In genomic region chr3:160010578-160010977, GRCh38 we compare ENCODE assay signal across 12 cellular contexts. TPM values are rescaled to one million over a fixed set of nuclear protein-coding genes. Genes with fewer than 3 reads are reported as not detected.
DNase-seq lines count a peak whose midpoint lies in the region; ATAC-seq lines count a peak whose summit lies in the region.
"Had no signal": no experiment of that assay in that cellular context is flagged by ENCODE, and none has a peak within 500 bp of the region (broad histone marks: within the 10 kb centered on the region; RNA-seq: fewer than 3 reads in every experiment).

No MANE protein-coding gene starts in this region.

- ATAC-seq in HG02571 (IDR thresholded peaks at IDR 0.05; ENCODE audit: unreplicated experiment) (peak; percentile 79), HG03196 (IDR thresholded peaks at IDR 0.05; ENCODE audit: unreplicated experiment) (peak; percentile 54)

- CTCF ChIA-PET in activated CD4-positive, alpha-beta memory T cell treated with anti-CD3 and anti-CD28 coated beads, Interleukin-2, amount 10 ng/mL, durations not matched to agents 7 days and 5 days (lab: Charles Lee): interaction anchor here (0.7 to 3.0 kb wide), 3 partner anchors 17 to 213 kb away, joined by 3 to 18 read pairs (median 11); partner anchors contain the start of gene IL12A
- CTCF ChIA-PET in activated CD4-positive, alpha-beta memory T cell treated with anti-CD3 and anti-CD28 coated beads for 36 hours (lab: Charles Lee): interaction anchor here (1.1 kb wide), 1 partner anchor 22 kb away, joined by 3 read pairs; the partner anchor contains the start of gene IL12A

- no peak overlapping the region for H3K4me3 Mint-ChIP-seq in activated CD4-positive, alpha-beta memory T cell treated with anti-CD3 and anti-CD28 coated beads, Interleukin-2, amount 10 ng/mL, durations not matched to agents 7 days and 5 days
- H3K4me3 Mint-ChIP-seq in activated CD4-positive, alpha-beta memory T cell treated with anti-CD3 and anti-CD28 coated beads for 36 hours: no peak overlapping the region

- DNase-seq in activated CD4-positive, alpha-beta memory T cell treated with anti-CD3 and anti-CD28 coated beads, Interleukin-2, amount 10 ng/mL, durations not matched to agents 7 days and 5 days: no peak
- DNase-seq in activated CD4-positive, alpha-beta memory T cell treated with anti-CD3 and anti-CD28 coated beads for 36 hours: no peak
- no peak for DNase-seq in NCI-H187 treated with DMSO at 0.1 percent for 48 hours (lab: John Stamatoyannopoulos, UW)
- DNase-seq in NCI-H524 (lab: John Stamatoyannopoulos, UW): no peak
- DNase-seq in AG08396 (ENCODE audit: low spot score): no peak
- DNase-seq in activated CD4-positive, alpha-beta T cell treated with anti-CD3 and anti-CD28 coated beads, Interleukin-2, amount 50 U/mL, for 1 hour: no peak
- DNase-seq: hippocampal formation; Karpas-422; stimulated activated CD4-positive, alpha-beta T cell treated with anti-CD3 and anti-CD28 coated beads, Interleukin-4, amount 100 ng/mL, for 4 hours; substantia nigra had no signal

- no peaks in the 10 kb centered on the region for H3K36me3 Mint-ChIP-seq in activated CD4-positive, alpha-beta memory T cell treated with anti-CD3 and anti-CD28 coated beads, Interleukin-2, amount 10 ng/mL, durations not matched to agents 7 days and 5 days (ENCODE audit: low read depth)
- H3K36me3 Mint-ChIP-seq in activated CD4-positive, alpha-beta memory T cell treated with anti-CD3 and anti-CD28 coated beads for 36 hours: no peaks in the 10 kb centered on the region

- POLR2A ChIA-PET in activated CD4-positive, alpha-beta memory T cell treated with anti-CD3 and anti-CD28 coated beads, Interleukin-2, amount 10 ng/mL, durations not matched to agents 7 days and 5 days (lab: Charles Lee): interaction anchor here (3.8 kb wide), 1 partner anchor 17 kb away, joined by 20 read pairs; no protein-coding TSS in a partner anchor
- POLR2A ChIA-PET in activated CD4-positive, alpha-beta memory T cell treated with anti-CD3 and anti-CD28 coated beads for 36 hours (lab: Charles Lee): no interaction called here

- H3K4me1 Mint-ChIP-seq in activated CD4-positive, alpha-beta memory T cell treated with anti-CD3 and anti-CD28 coated beads, Interleukin-2, amount 10 ng/mL, durations not matched to agents 7 days and 5 days: peaks cover 54% of the 10 kb centered on the region
- peaks cover 5% of the 10 kb centered on the region for H3K4me1 Mint-ChIP-seq in activated CD4-positive, alpha-beta memory T cell treated with anti-CD3 and anti-CD28 coated beads for 36 hours (ENCODE audit: low read depth)

- intact Hi-C loops in activated CD4-positive, alpha-beta memory T cell treated with anti-CD3 and anti-CD28 coated beads for 36 hours (cut with micrococcal nuclease): no loop called here

- peak overlapping the region; percentile 56 for H3K27ac Mint-ChIP-seq in activated CD4-positive, alpha-beta memory T cell treated with anti-CD3 and anti-CD28 coated beads, Interleukin-2, amount 10 ng/mL, durations not matched to agents 7 days and 5 days
- no peak overlapping the region for H3K27ac Mint-ChIP-seq in activated CD4-positive, alpha-beta memory T cell treated with anti-CD3 and anti-CD28 coated beads for 36 hours

- no peaks in the 10 kb centered on the region for H3K27me3 Mint-ChIP-seq in activated CD4-positive, alpha-beta memory T cell treated with anti-CD3 and anti-CD28 coated beads, Interleukin-2, amount 10 ng/mL, durations not matched to agents 7 days and 5 days
- no peaks in the 10 kb centered on the region for H3K27me3 Mint-ChIP-seq in activated CD4-positive, alpha-beta memory T cell treated with anti-CD3 and anti-CD28 coated beads for 36 hours

- H3K9me3 Mint-ChIP-seq in activated CD4-positive, alpha-beta memory T cell treated with anti-CD3 and anti-CD28 coated beads, Interleukin-2, amount 10 ng/mL, durations not matched to agents 7 days and 5 days: no peaks in the 10 kb centered on the region
- no peaks in the 10 kb centered on the region for H3K9me3 Mint-ChIP-seq in activated CD4-positive, alpha-beta memory T cell treated with anti-CD3 and anti-CD28 coated beads for 36 hours

RNA-seq across cellular contexts. Expression of gene IL12A, which starts 21.9 kb away (rescaled TPM):
- total RNA-seq in activated CD4-positive, alpha-beta memory T cell treated with anti-CD3 and anti-CD28 coated beads, Interleukin-2, amount 10 ng/mL, durations not matched to agents 7 days and 5 days: 1 to 10 TPM in 1 of 2 experiments, under 1 TPM in 1; 0.55 to 1.4 TPM
- not detected for total RNA-seq in activated CD4-positive, alpha-beta memory T cell treated with anti-CD3 and anti-CD28 coated beads for 36 hours
